Comparison of ENCODE assay signal across 1 cellular context in the genomic region with DNA sequence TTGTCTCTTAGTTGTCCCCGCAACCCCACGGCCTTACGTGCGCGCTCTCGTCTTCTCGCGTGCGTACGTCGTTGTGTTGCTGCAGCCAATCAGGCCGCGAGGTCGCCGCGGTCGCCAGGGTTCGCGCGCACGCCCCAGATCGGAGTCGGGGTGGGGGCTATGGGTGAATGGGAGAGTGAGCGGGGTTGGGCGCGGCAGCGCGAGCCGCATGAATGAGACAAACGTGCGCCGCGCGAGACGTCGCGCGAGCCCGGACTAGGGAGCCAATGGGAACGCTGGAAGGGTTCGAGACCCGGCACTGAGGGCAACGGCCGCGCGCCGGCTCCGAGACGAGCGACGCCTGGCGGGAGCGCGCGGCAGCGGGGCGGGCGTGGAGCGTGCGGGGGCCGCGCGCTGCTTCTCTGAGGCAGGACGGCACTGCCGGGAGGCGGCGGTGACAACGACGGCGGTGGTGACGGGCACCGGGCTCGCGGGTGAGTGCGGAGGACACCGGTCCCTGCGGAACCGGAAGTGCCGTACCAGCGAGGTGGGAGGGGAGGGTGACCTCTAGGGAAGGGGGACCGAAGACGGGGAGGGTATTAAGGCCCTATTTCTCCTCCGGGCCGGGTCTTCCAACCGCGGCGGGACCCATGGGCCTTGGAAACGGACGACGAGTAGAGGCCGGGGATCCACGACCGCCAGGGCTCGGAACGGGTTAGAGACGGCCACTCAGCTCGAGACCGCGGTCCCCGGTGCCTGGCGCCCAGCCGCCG.
TF ChIP-seq lines count a peak whose summit lies in the region.

Gene ZDHHC5, plus strand, starts transcription at position 400 of the 752 bp plus-strand sequence. CDS start 4,977 bp downstream, outside the sequence.

TF ChIP-seq in HepG2, 621 proteins besides CTCF, POLR2A, EP300 and RAD21 (continued from another document and continues in another):
- TF ChIP-seq SOX13 (IDR thresholded peaks at IDR 0.05) (no peak), SOX13 (CRISPR knock-in tag; conservative IDR thresholded peaks at IDR 0.05 in 1 of 2, IDR thresholded peaks at IDR 0.05 in 1 of 2) (peak in 1 of 2 experiments; percentile 33; a peak in 1 of 4 replicates), HNRNPUL1 (IDR thresholded peaks at IDR 0.05; ENCODE audit: low read depth, low read length) (no peak), EHMT2 (IDR thresholded peaks at IDR 0.05; ENCODE audit: borderline replicate concordance, low read depth, low read length) (no peak), GTF3A (CRISPR knock-in tag; conservative IDR thresholded peaks at IDR 0.05) (peak; percentile 82; the same call in 1 of the 2 replicates), ZNF468 (CRISPR knock-in tag; IDR thresholded peaks at IDR 0.05) (no peak), ZNF230 (CRISPR knock-in tag; IDR thresholded peaks at IDR 0.05) (no peak), TFAP4 (IDR thresholded peaks at IDR 0.05; ENCODE audit: borderline replicate concordance, low read depth) (0 out of 2 replicates have a peak, but pooled peaks have one; percentile 8), ZNF138 (CRISPR knock-in tag; IDR thresholded peaks at IDR 0.05; ENCODE audit: low read depth) (0 out of 2 replicates have a peak, but pooled peaks have one; percentile 48), ZNF143 (CRISPR knock-in tag; IDR thresholded peaks at IDR 0.05) (peak; percentile 11; the same call in 1 of the 2 replicates), NR3C1 (CRISPR knock-in tag; IDR thresholded peaks at IDR 0.05) (no peak), NFIC (IDR thresholded peaks at IDR 0.05; ENCODE audit: low read length) (no peak), MAF1 (CRISPR knock-in tag; IDR thresholded peaks at IDR 0.05; ENCODE audit: borderline replicate concordance) (0 out of 2 replicates have a peak, but pooled peaks have one; percentile 30), ZNF674 (CRISPR knock-in tag; IDR thresholded peaks at IDR 0.05; ENCODE audit: low read depth) (no peak), ZNF160 (CRISPR knock-in tag; IDR thresholded peaks at IDR 0.05) (0 out of 2 replicates have a peak, but pooled peaks have one; percentile 28), KDM1A (CRISPR knock-in tag; IDR thresholded peaks at IDR 0.05) (no peak), SMAD1 (CRISPR knock-in tag; IDR thresholded peaks at IDR 0.05; ENCODE audit: borderline replicate concordance, low read depth) (no peak), ZNF543 (CRISPR knock-in tag; IDR thresholded peaks at IDR 0.05) (peak; percentile 64; the same call in 1 of the 2 replicates), MIXL1 (CRISPR knock-in tag; IDR thresholded peaks at IDR 0.05) (no peak; the same call in 1 of the 2 replicates), MAX (IDR thresholded peaks at IDR 0.05) (peak; percentile 86), IKZF5 (CRISPR knock-in tag; IDR thresholded peaks at IDR 0.05) (no peak; the same call in none of the 2 replicates), NBN (conservative IDR thresholded peaks at IDR 0.05) (no peak), HMGA1 (CRISPR knock-in tag; conservative IDR thresholded peaks at IDR 0.05) (no peak), MAFG (CRISPR knock-in tag; IDR thresholded peaks at IDR 0.05) (no peak), HDAC2 (CRISPR knock-in tag; IDR thresholded peaks at IDR 0.05) (no peak; the same call in 1 of the 2 replicates), CHCHD3 (CRISPR knock-in tag; IDR thresholded peaks at IDR 0.05) (no peak), ATF7 (IDR thresholded peaks at IDR 0.05) (no peak), ATF7 (CRISPR knock-in tag; IDR thresholded peaks at IDR 0.05) (no peak; the same call in 1 of the 2 replicates), RBM22 (optimal IDR thresholded peaks at IDR 0.05; ENCODE audit: low read length) (no peak), RCOR2 (CRISPR knock-in tag; IDR thresholded peaks at IDR 0.05) (no peak), ZNF749 (CRISPR knock-in tag; IDR thresholded peaks at IDR 0.05; ENCODE audit: borderline replicate concordance) (peak; percentile 55; the same call in 1 of the 2 replicates), FOXJ3 (CRISPR knock-in tag; IDR thresholded peaks at IDR 0.05; ENCODE audit: borderline replicate concordance) (no peak), ZNF580 (CRISPR knock-in tag; IDR thresholded peaks at IDR 0.05; ENCODE audit: borderline replicate concordance, low read depth) (peak; percentile 12; the same call in 1 of the 2 replicates), NFE2L2 (IDR thresholded peaks at IDR 0.05; ENCODE audit: low read length) (no peak), HBP1 (CRISPR knock-in tag; IDR thresholded peaks at IDR 0.05; ENCODE audit: low read depth) (no peak), CENPT (CRISPR knock-in tag; IDR thresholded peaks at IDR 0.05; ENCODE audit: low read depth) (peak; percentile 84), KLF13 (CRISPR knock-in tag; IDR thresholded peaks at IDR 0.05) (no peak), MTA1 (CRISPR knock-in tag; IDR thresholded peaks at IDR 0.05; ENCODE audit: borderline replicate concordance) (no peak), PAF1 (CRISPR knock-in tag; IDR thresholded peaks at IDR 0.05) (no peak), HCFC1 (IDR thresholded peaks at IDR 0.05; ENCODE audit: low read depth, low read length) (no peak; the same call in 1 of the 2 replicates), ZSCAN20 (CRISPR knock-in tag; IDR thresholded peaks at IDR 0.05; ENCODE audit: borderline replicate concordance) (no peak), ZNF605 (CRISPR knock-in tag; IDR thresholded peaks at IDR 0.05) (peak; percentile 54; the same call in 1 of the 2 replicates), ZNF616 (CRISPR knock-in tag; IDR thresholded peaks at IDR 0.05; ENCODE audit: low read depth) (no peak)
- TF ChIP-seq, protein P1, sequence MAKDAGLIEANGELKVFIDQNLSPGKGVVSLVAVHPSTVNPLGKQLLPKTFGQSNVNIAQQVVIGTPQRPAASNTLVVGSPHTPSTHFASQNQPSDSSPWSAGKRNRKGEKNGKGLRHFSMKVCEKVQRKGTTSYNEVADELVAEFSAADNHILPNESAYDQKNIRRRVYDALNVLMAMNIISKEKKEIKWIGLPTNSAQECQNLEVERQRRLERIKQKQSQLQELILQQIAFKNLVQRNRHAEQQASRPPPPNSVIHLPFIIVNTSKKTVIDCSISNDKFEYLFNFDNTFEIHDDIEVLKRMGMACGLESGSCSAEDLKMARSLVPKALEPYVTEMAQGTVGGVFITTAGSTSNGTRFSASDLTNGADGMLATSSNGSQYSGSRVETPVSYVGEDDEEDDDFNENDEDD (CRISPR knock-in tag; IDR thresholded peaks at IDR 0.05; ENCODE audit: borderline replicate concordance): peak; percentile 83
- TF ChIP-seq, protein P2, sequence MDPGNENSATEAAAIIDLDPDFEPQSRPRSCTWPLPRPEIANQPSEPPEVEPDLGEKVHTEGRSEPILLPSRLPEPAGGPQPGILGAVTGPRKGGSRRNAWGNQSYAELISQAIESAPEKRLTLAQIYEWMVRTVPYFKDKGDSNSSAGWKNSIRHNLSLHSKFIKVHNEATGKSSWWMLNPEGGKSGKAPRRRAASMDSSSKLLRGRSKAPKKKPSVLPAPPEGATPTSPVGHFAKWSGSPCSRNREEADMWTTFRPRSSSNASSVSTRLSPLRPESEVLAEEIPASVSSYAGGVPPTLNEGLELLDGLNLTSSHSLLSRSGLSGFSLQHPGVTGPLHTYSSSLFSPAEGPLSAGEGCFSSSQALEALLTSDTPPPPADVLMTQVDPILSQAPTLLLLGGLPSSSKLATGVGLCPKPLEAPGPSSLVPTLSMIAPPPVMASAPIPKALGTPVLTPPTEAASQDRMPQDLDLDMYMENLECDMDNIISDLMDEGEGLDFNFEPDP (CRISPR knock-in tag; conservative IDR thresholded peaks at IDR 0.05): no peak
- TF ChIP-seq, protein P3, sequence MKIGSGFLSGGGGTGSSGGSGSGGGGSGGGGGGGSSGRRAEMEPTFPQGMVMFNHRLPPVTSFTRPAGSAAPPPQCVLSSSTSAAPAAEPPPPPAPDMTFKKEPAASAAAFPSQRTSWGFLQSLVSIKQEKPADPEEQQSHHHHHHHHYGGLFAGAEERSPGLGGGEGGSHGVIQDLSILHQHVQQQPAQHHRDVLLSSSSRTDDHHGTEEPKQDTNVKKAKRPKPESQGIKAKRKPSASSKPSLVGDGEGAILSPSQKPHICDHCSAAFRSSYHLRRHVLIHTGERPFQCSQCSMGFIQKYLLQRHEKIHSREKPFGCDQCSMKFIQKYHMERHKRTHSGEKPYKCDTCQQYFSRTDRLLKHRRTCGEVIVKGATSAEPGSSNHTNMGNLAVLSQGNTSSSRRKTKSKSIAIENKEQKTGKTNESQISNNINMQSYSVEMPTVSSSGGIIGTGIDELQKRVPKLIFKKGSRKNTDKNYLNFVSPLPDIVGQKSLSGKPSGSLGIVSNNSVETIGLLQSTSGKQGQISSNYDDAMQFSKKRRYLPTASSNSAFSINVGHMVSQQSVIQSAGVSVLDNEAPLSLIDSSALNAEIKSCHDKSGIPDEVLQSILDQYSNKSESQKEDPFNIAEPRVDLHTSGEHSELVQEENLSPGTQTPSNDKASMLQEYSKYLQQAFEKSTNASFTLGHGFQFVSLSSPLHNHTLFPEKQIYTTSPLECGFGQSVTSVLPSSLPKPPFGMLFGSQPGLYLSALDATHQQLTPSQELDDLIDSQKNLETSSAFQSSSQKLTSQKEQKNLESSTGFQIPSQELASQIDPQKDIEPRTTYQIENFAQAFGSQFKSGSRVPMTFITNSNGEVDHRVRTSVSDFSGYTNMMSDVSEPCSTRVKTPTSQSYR (CRISPR knock-in tag; IDR thresholded peaks at IDR 0.05; ENCODE audit: borderline replicate concordance): no peak
- TF ChIP-seq, protein P4, sequence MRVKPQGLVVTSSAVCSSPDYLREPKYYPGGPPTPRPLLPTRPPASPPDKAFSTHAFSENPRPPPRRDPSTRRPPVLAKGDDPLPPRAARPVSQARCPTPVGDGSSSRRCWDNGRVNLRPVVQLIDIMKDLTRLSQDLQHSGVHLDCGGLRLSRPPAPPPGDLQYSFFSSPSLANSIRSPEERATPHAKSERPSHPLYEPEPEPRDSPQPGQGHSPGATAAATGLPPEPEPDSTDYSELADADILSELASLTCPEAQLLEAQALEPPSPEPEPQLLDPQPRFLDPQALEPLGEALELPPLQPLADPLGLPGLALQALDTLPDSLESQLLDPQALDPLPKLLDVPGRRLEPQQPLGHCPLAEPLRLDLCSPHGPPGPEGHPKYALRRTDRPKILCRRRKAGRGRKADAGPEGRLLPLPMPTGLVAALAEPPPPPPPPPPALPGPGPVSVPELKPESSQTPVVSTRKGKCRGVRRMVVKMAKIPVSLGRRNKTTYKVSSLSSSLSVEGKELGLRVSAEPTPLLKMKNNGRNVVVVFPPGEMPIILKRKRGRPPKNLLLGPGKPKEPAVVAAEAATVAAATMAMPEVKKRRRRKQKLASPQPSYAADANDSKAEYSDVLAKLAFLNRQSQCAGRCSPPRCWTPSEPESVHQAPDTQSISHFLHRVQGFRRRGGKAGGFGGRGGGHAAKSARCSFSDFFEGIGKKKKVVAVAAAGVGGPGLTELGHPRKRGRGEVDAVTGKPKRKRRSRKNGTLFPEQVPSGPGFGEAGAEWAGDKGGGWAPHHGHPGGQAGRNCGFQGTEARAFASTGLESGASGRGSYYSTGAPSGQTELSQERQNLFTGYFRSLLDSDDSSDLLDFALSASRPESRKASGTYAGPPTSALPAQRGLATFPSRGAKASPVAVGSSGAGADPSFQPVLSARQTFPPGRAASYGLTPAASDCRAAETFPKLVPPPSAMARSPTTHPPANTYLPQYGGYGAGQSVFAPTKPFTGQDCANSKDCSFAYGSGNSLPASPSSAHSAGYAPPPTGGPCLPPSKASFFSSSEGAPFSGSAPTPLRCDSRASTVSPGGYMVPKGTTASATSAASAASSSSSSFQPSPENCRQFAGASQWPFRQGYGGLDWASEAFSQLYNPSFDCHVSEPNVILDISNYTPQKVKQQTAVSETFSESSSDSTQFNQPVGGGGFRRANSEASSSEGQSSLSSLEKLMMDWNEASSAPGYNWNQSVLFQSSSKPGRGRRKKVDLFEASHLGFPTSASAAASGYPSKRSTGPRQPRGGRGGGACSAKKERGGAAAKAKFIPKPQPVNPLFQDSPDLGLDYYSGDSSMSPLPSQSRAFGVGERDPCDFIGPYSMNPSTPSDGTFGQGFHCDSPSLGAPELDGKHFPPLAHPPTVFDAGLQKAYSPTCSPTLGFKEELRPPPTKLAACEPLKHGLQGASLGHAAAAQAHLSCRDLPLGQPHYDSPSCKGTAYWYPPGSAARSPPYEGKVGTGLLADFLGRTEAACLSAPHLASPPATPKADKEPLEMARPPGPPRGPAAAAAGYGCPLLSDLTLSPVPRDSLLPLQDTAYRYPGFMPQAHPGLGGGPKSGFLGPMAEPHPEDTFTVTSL (CRISPR knock-in tag; IDR thresholded peaks at IDR 0.05; ENCODE audit: borderline replicate concordance): no peak
